8 cellular contexts compared by ENCODE assay signal in genomic region chr5:80082731-80083114, GRCh38. TPM values are rescaled to one million over a fixed set of nuclear protein-coding genes. Genes with fewer than 3 reads are reported as not detected.
DNase-seq lines count a peak whose midpoint lies in the region; ATAC-seq and TF ChIP-seq lines count a peak whose summit lies in the region.

No MANE protein-coding gene starts in this region.

- no peak overlapping the region for H3K27ac Mint-ChIP-seq in activated T-helper 1 cell treated with anti-CD3 and anti-CD28 coated beads, Interleukin-12 subunit alpha, Interleukin-12 subunit beta, Interleukin-2, Interleukin-4 antibody, amounts not matched to agents 30 ng/mL and 10 ng/mL and 1 ng/mL, durations not matched to agents 14 hours and 24 hours and 36 hours

- H3K36me3 Mint-ChIP-seq in activated T-helper 1 cell treated with anti-CD3 and anti-CD28 coated beads, Interleukin-12 subunit alpha, Interleukin-12 subunit beta, Interleukin-2, Interleukin-4 antibody, amounts not matched to agents 30 ng/mL and 10 ng/mL and 1 ng/mL, durations not matched to agents 14 hours and 24 hours and 36 hours (ENCODE audit: low read depth), result no peaks in the 10 kb centered on the region

- no peaks in the 10 kb centered on the region for H3K27me3 ChIP-seq in neutrophil
- H3K27me3 ChIP-seq in tibial nerve, result no peaks in the 10 kb centered on the region

- intact Hi-C loops in activated T-helper 1 cell treated with anti-CD3 and anti-CD28 coated beads, Interleukin-12 subunit alpha, Interleukin-12 subunit beta, Interleukin-2, Interleukin-4 antibody, amounts not matched to agents 30 ng/mL and 10 ng/mL and 1 ng/mL, durations not matched to agents 14 hours and 24 hours and 36 hours (cut with micrococcal nuclease), result loop anchor here (1.0 to 5.0 kb wide), 9 partner anchors 92 to 1055 kb away; no protein-coding TSS in a partner anchor

- 1 to 6% methylated on average over 16 of the region's 16 CpGs for WGBS in tibial nerve, 2 donors

- TF ChIP-seq CTCF in fibroblast of the aortic adventitia (IDR thresholded peaks at IDR 0.05; ENCODE audit: insufficient read depth, low read length), result peak; percentile 86
- TF ChIP-seq CTCF in neutrophil (IDR thresholded peaks at IDR 0.05), result peak; percentile 61
- TF ChIP-seq CTCF in tibial nerve (IDR thresholded peaks at IDR 0.05), result peak; percentile 71 to 97 (median 82)

- peaks cover 4% of the 10 kb centered on the region for H3K27me3 Mint-ChIP-seq in activated T-helper 1 cell treated with anti-CD3 and anti-CD28 coated beads, Interleukin-12 subunit alpha, Interleukin-12 subunit beta, Interleukin-2, Interleukin-4 antibody, amounts not matched to agents 30 ng/mL and 10 ng/mL and 1 ng/mL, durations not matched to agents 14 hours and 24 hours and 36 hours (ENCODE audit: insufficient read depth)

- peak overlapping the region; percentile 43 for H3K4me3 ChIP-seq in fibroblast of the aortic adventitia (ENCODE audit: low read depth, low read length)
- H3K4me3 ChIP-seq in neutrophil (ENCODE audit: low read depth in 1 of 2, low read length in 1 of 2), result peak overlapping the region in 1 of 2 experiments; percentile 42
- peak overlapping the region in 3 of 4 donors; percentile 10 to 37 (median 23) for H3K4me3 ChIP-seq in tibial nerve

- no peak overlapping the region for H3K27ac ChIP-seq in neutrophil
- H3K27ac ChIP-seq in tibial nerve, result peak overlapping the region; percentile 44 to 86 (median 74)

- H3K9me3 Mint-ChIP-seq in activated T-helper 1 cell treated with anti-CD3 and anti-CD28 coated beads, Interleukin-12 subunit alpha, Interleukin-12 subunit beta, Interleukin-2, Interleukin-4 antibody, amounts not matched to agents 30 ng/mL and 10 ng/mL and 1 ng/mL, durations not matched to agents 14 hours and 24 hours and 36 hours, result no peaks in the 10 kb centered on the region

- H3K36me3 ChIP-seq in neutrophil (peaks cover 25% of the 10 kb centered on the region), tibial nerve (peaks cover 0 to 26% (median 0%) of the 10 kb centered on the region in 3 donors)

- DNase-seq in AG20443 (ENCODE audit: low spot score) (peak; percentile 92), HCEC 1CT (peak; percentile 47), NCI-H774 (lab: John Stamatoyannopoulos, UW) (peak; percentile 82), fibroblast of the aortic adventitia (ENCODE audit: low read depth) (peak; percentile 78), tibial nerve (ENCODE audit: low spot score in 2 of 2) (peak; percentile 39 to 57)
- peak; percentile 48 for DNase-seq in activated T-helper 1 cell treated with anti-CD3 and anti-CD28 coated beads, Interleukin-12 subunit alpha, Interleukin-12 subunit beta, Interleukin-2, Interleukin-4 antibody, amounts not matched to agents 30 ng/mL and 10 ng/mL and 1 ng/mL, durations not matched to agents 14 hours and 24 hours and 36 hours (ENCODE audit: low spot score)

- H3K4me1 ChIP-seq in neutrophil (ENCODE audit: control insufficient read depth in 1 of 2, insufficient read depth in 1 of 2, low read depth in 1 of 2, low read length in 1 of 2) (peaks cover 6 to 13% of the 10 kb centered on the region in 2 experiments), tibial nerve (peaks cover 0 to 41% (median 6%) of the 10 kb centered on the region in 4 donors)

- peak in 1 of 2 donors; percentile 3 for TF ChIP-seq EP300 in tibial nerve (IDR thresholded peaks at IDR 0.05)

- peaks cover 19% of the 10 kb centered on the region for H3K4me1 Mint-ChIP-seq in activated T-helper 1 cell treated with anti-CD3 and anti-CD28 coated beads, Interleukin-12 subunit alpha, Interleukin-12 subunit beta, Interleukin-2, Interleukin-4 antibody, amounts not matched to agents 30 ng/mL and 10 ng/mL and 1 ng/mL, durations not matched to agents 14 hours and 24 hours and 36 hours (ENCODE audit: low read depth)

- H3K4me3 Mint-ChIP-seq in activated T-helper 1 cell treated with anti-CD3 and anti-CD28 coated beads, Interleukin-12 subunit alpha, Interleukin-12 subunit beta, Interleukin-2, Interleukin-4 antibody, amounts not matched to agents 30 ng/mL and 10 ng/mL and 1 ng/mL, durations not matched to agents 14 hours and 24 hours and 36 hours, result peak overlapping the region; percentile 83

- TF ChIP-seq POLR2A in tibial nerve (IDR thresholded peaks at IDR 0.05), result no peak

- H3K9me3 ChIP-seq in neutrophil, result no peaks in the 10 kb centered on the region
- H3K9me3 ChIP-seq in tibial nerve, result no peaks in the 10 kb centered on the region

- ATAC-seq in HG03521 (IDR thresholded peaks at IDR 0.05; ENCODE audit: unreplicated experiment), result no peak

RNA-seq across cellular contexts. Expression of gene THBS4, which starts 47.6 kb away (rescaled TPM):
- 1.3 and 2.0 TPM in 2 replicates for total RNA-seq in activated T-helper 1 cell treated with anti-CD3 and anti-CD28 coated beads, Interleukin-12 subunit alpha, Interleukin-12 subunit beta, Interleukin-2, Interleukin-4 antibody, amounts not matched to agents 30 ng/mL and 10 ng/mL and 1 ng/mL, durations not matched to agents 14 hours and 24 hours and 36 hours
- total RNA-seq in fibroblast of the aortic adventitia (ENCODE audit: low replicate concordance) (0.90 and 1.5 TPM in 2 replicates), tibial nerve (100 to 1,000 TPM in 3 of 4 donors, 10 to 100 TPM in 1; 99.0 to 376 (median 157) TPM)

Comparison
In these comparisons a context has a peak if more than half of its experiments do, and no peak if none do; other contexts are left out.
1. RNA of gene THBS4, which starts 47.6 kb away (total RNA-seq): 99.0 to 376 TPM in tibial nerve; 1.3 to 2.0 TPM in activated T-helper 1 cell treated with anti-CD3 and anti-CD28 coated beads, Interleukin-12 subunit alpha, Interleukin-12 subunit beta, Interleukin-2, Interleukin-4 antibody, amounts not matched to agents 30 ng/mL and 10 ng/mL and 1 ng/mL, durations not matched to agents 14 hours and 24 hours and 36 hours and 0.90 to 1.5 TPM in fibroblast of the aortic adventitia; every median in the first group is over 10 times any median in the second.
2. Peak in every context shown above with its lines, with median percentiles within 50 percentile points of each other: DNase-seq and CTCF ChIP-seq.